Comparison of ENCODE assay signal across 8 cellular contexts in the genomic region with DNA sequence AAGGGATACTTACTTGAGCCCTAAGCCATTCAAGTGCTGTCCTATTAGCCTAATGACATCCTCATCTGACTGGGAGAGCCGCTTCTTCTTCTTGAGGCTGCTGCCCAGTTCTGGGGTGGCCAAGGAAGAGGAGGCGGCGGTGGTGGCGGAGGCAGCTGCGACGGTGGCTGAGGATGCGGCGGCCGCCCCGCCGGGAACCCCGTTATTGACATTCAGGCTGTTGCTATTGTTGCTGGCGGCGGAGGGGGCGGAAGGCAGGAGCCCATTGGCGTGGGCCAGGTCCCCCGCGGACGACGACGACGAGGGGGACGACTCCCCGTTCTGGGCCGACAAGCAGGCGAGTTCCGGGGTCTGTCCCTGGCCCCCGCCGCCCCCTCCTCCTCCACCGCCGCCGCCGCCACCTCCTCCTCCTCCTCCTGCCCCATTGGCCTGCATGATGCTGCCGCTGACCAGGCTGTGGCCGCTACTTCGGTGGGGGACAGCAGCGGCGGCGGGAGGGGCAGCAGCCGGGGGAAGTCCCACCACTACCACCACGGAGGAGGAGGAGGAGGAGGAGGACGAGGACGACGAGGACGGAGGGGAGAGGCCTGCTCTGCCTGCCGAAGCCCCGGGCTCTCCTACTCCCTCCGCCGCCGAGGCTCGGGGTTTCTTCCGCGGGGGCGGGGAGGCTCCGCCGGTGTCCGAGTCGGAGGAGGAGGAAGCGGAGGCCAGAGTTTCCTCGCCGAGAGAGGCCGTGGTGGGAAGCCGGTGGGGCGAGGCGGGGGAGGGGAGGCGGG. TPM values are rescaled to one million over a fixed set of nuclear protein-coding genes. Genes with fewer than 3 reads are reported as not detected.
DNase-seq lines count a peak whose midpoint lies in the region; ATAC-seq, FAIRE-seq and TF ChIP-seq lines count a peak whose summit lies in the region.

No MANE protein-coding gene starts in this region.

- no peak for TF ChIP-seq CTCF in K562 (IDR thresholded peaks at IDR 0.05 in 2 of 3, conservative IDR thresholded peaks at IDR 0.05 in 1 of 3; ENCODE audit: insufficient read depth in 2 of 3, low read depth in 1 of 3, low read length in 3 of 3)

- H3K9me1 ChIP-seq in K562 (ENCODE audit: control insufficient read depth, insufficient read depth, low read length), result no peaks in the 10 kb centered on the region

- H3K27ac ChIP-seq in K562 (ENCODE audit: extremely low read depth, low read depth, low read length), result peak overlapping the region; percentile 80
- H3K27ac ChIP-seq in iPS-18a (ENCODE audit: low read length), result no peak overlapping the region

- peak overlapping the region; percentile 96 for H3K4me2 ChIP-seq in K562 (ENCODE audit: insufficient read depth, low read length)

- CTCF ChIA-PET in T-cell (lab: Charles Lee), result interaction anchor here (1.0 to 2.2 kb wide), 3 partner anchors 23 kb away, joined by 3 to 14 read pairs (median 10); no protein-coding TSS in a partner anchor
- CTCF ChIA-PET in K562 (lab: Yijun Ruan, JAX; ENCODE audit: low intra/inter-chr PET ratio), result no interaction called here

- WGBS in K562 (ENCODE audit: insufficient coverage, low coverage, missing lambda C conversion rate), result under 1% methylated on average over 18 of the region's 66 CpGs

- in situ Hi-C loops in K562 (cut with MboI), result no loop called here

- H3K27me3 Mint-ChIP-seq in T-cell, result no peaks in the 10 kb centered on the region

- H3K4me1 ChIP-seq in K562 (replicated peaks in 1 of 2; ENCODE audit: control insufficient read depth in 2 of 2, insufficient read depth in 2 of 2, low read length in 2 of 2) (peaks cover 12 to 32% of the 10 kb centered on the region in 2 experiments), iPS-18a (ENCODE audit: control insufficient read depth, low read depth, low read length) (peaks cover 29% of the 10 kb centered on the region)

- H3K36me3 ChIP-seq in K562 (ENCODE audit: control insufficient read depth, insufficient read depth, low read length) (peaks cover 22% of the 10 kb centered on the region), iPS-18a (ENCODE audit: control insufficient read depth, low read depth, low read length) (peaks cover 37% of the 10 kb centered on the region)

- intact Hi-C loops in K562 (cut with micrococcal nuclease), result loop anchor here (2.0 kb wide), 1 partner anchor 23 kb away; no protein-coding TSS in a partner anchor

- H3K27ac Mint-ChIP-seq in T-cell, result peak overlapping the region; percentile 86 to 91

- ATAC-seq in HG02588 (IDR thresholded peaks at IDR 0.05; ENCODE audit: unreplicated experiment), result peak; percentile 11
- ATAC-seq in T-cell (replicated peaks in 1 of 4), result peak; percentile 7 to 22 (median 15)
- ATAC-seq in K562, result peak; percentile 28
- ATAC-seq in HG03108 (IDR thresholded peaks at IDR 0.05; ENCODE audit: unreplicated experiment), result no peak
- no peak for ATAC-seq in GM21786 (IDR thresholded peaks at IDR 0.05; ENCODE audit: unreplicated experiment)

- DNase-seq in AG08395 (ENCODE audit: low spot score), result peak; percentile 21
- peak; percentile 13 to 62 (median 46) for DNase-seq in T-cell
- DNase-seq in K562 (ENCODE audit: extremely low read depth in 1 of 4, low spot score in 3 of 4), result peak in 2 of 4 experiments; percentile 42 to 55
- DNase-seq in skeletal muscle cell (ENCODE audit: low read depth), result no peak

- H3K9ac ChIP-seq in K562 (ENCODE audit: insufficient read depth in 1 of 2, low read depth in 2 of 2, low read length in 2 of 2), result peak overlapping the region; percentile 68 to 97; a peak in 3 of 4 replicates
- peak overlapping the region; percentile 59 for H3K9ac ChIP-seq in iPS-18a (ENCODE audit: low read length)

- peaks cover 10% of the 10 kb centered on the region for H3K36me3 Mint-ChIP-seq in T-cell

- H2AFZ ChIP-seq in K562 (ENCODE audit: low read depth, low read length), result no peak overlapping the region

- peak overlapping the region; percentile 85 to 91 (median 89) for H3K4me3 Mint-ChIP-seq in T-cell

- H3K79me2 ChIP-seq in K562 (ENCODE audit: control insufficient read depth, insufficient read depth, low read length), result peaks cover 85% of the 10 kb centered on the region

- no peak for TF ChIP-seq EP300 in K562 (IDR thresholded peaks at IDR 0.05; ENCODE audit: low read length)

- H3K9me3 ChIP-seq in K562 (replicated peaks; ENCODE audit: control insufficient read depth, insufficient read depth, low read depth, low read length), result no peaks in the 10 kb centered on the region
- no peaks in the 10 kb centered on the region for H3K9me3 ChIP-seq in iPS-18a (ENCODE audit: control insufficient read depth, low read depth, low read length)

- H4K20me1 ChIP-seq in K562 (replicated peaks; ENCODE audit: control insufficient read depth, insufficient read depth, low read length), result peaks cover 17% of the 10 kb centered on the region

- H3K4me3 ChIP-seq in K562 (peak overlapping the region; percentile 77), iPS-18a (ENCODE audit: low read length) (peak overlapping the region; percentile 93), skeletal muscle cell (ENCODE audit: low read depth, low read length) (peak overlapping the region; percentile 81)

- no TSS peak for BruUV-seq in K562 (replicated peaks; lab: Mats Ljungman, UMichigan)

- H3K9me3 Mint-ChIP-seq in T-cell, result no peaks in the 10 kb centered on the region

- FAIRE-seq in K562 (lab: Jason Lieb, UNC), result no peak

- POLR2A ChIA-PET in T-cell (lab: Charles Lee), result interaction anchor here (0.5 to 1.4 kb wide), 9 partner anchors 17 to 1970 kb away, joined by 3 to 7 read pairs (median 3); partner anchors contain the start of gene FBXO28 (in 1 of the 2)
- POLR2A ChIA-PET in K562 (lab: Yijun Ruan, JAX), result interaction anchor here (0.5 to 4.4 kb wide), 9 partner anchors 9 to 219 kb away, joined by 3 to 45 read pairs (median 4); no protein-coding TSS in a partner anchor

- H3K4me1 Mint-ChIP-seq in T-cell, result peaks cover 63 to 68% (median 65%) of the 10 kb centered on the region in 3 donors

- H3K27me3 ChIP-seq in K562 (ENCODE audit: control insufficient read depth in 2 of 2, insufficient read depth in 2 of 2, low read length in 2 of 2) (no peaks in the 10 kb centered on the region), iPS-18a (ENCODE audit: control insufficient read depth, insufficient read depth, low read length) (no peaks in the 10 kb centered on the region)

- TF ChIP-seq POLR2A in K562 (conservative IDR thresholded peaks at IDR 0.05), result no peak

- TF ChIP-seq RAD21 in K562 (CRISPR knock-in tag; conservative IDR thresholded peaks at IDR 0.05 in 1 of 2, IDR thresholded peaks at IDR 0.05 in 1 of 2), result no peak

TF ChIP-seq in K562, 482 proteins besides CTCF, POLR2A, EP300 and RAD21 (continues in another document):
- 0 out of 2 replicates have a peak, but pooled peaks have one; percentile 18 for TF ChIP-seq OTX1 (CRISPR knock-in tag; IDR thresholded peaks at IDR 0.05)
- no peak for TF ChIP-seq RFX1 (IDR thresholded peaks at IDR 0.05)
- TF ChIP-seq SMARCA5 (IDR thresholded peaks at IDR 0.05), result no peak
- TF ChIP-seq TRIM24 (IDR thresholded peaks at IDR 0.05), result no peak
- peak; percentile 10; the same call in 1 of the 2 replicates for TF ChIP-seq POLR2AphosphoS2 (IDR thresholded peaks at IDR 0.05; ENCODE audit: low read length)
- TF ChIP-seq, protein P1, sequence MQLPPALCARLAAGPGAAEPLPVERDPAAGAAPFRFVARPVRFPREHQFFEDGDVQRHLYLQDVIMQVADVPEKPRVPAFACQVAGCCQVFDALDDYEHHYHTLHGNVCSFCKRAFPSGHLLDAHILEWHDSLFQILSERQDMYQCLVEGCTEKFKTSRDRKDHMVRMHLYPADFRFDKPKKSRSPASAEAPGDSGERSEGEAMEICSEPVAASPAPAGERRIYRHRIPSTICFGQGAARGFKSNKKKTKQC (CRISPR knock-in tag; IDR thresholded peaks at IDR 0.05), result peak; percentile 33; the same call in 1 of the 2 replicates
- no peak for TF ChIP-seq GABPA (tag; conservative IDR thresholded peaks at IDR 0.05; ENCODE audit: low read depth)
- no peak for TF ChIP-seq HNRNPK (IDR thresholded peaks at IDR 0.05; ENCODE audit: low read depth, low read length, poor library complexity, severe bottlenecking)
- no peak for TF ChIP-seq YY1 (IDR thresholded peaks at IDR 0.05; ENCODE audit: borderline replicate concordance in 1 of 3, control insufficient read depth in 1 of 3, extremely low read depth in 1 of 3, insufficient read depth in 3 of 3, insufficient read length in 1 of 3, insufficient replicate concordance in 2 of 3, low read depth in 1 of 3, low read length in 2 of 3)
- TF ChIP-seq, protein P2, sequence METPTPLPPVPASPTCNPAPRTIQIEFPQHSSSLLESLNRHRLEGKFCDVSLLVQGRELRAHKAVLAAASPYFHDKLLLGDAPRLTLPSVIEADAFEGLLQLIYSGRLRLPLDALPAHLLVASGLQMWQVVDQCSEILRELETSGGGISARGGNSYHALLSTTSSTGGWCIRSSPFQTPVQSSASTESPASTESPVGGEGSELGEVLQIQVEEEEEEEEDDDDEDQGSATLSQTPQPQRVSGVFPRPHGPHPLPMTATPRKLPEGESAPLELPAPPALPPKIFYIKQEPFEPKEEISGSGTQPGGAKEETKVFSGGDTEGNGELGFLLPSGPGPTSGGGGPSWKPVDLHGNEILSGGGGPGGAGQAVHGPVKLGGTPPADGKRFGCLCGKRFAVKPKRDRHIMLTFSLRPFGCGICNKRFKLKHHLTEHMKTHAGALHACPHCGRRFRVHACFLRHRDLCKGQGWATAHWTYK (CRISPR knock-in tag; IDR thresholded peaks at IDR 0.05), result 0 out of 2 replicates have a peak, but pooled peaks have one; percentile 41
- no peak for TF ChIP-seq XRCC4 (IDR thresholded peaks at IDR 0.05; ENCODE audit: extremely low read depth, insufficient read depth, insufficient read length)

RNA-seq across cellular contexts. Expression of gene WDR26, which starts 0.7 kb away (rescaled TPM):
- total RNA-seq in T-cell (100 to 1,000 TPM in 2 of 5 donors, 10 to 100 TPM in 3; 90.7 to 166 (median 96.3) TPM), K562 (2014; rRNA removed) (21.2 and 26.6 TPM in 2 replicates), K562 (2014; rRNA removed; fragmentation: Illumina TruSeq; extraction: Trizol) (39.8 and 41.0 TPM in 2 replicates), K562 (2015; rRNA removed; fragmentation: Illumina TruSeq; extraction: Trizol) (30.4 and 31.2 TPM in 2 replicates), K562 (2021) (54.6 and 66.0 TPM in 2 replicates)
- 190 and 413 TPM in 2 replicates for total RNA-seq in K562 (2011; cell fraction: chromatin; rRNA removed; ENCODE audit: low replicate concordance)
- total RNA-seq in K562 (2011; cell fraction: nucleolus; rRNA removed), result 79.0 and 101 TPM in 2 replicates
- total RNA-seq in K562 (2011; cell fraction: nucleoplasm; rRNA removed), result 192 and 302 TPM in 2 replicates
- polyA plus RNA-seq in K562 (2011; rRNA removed) (40.3 and 54.4 TPM in 2 replicates), K562 (2014; fragmentation: Illumina TruSeq; extraction: Trizol) (52.3 and 55.7 TPM in 2 replicates), K562 (2014; fragmentation: Nextera tagmentation; extraction: Ambion mirVana) (10 to 100 TPM; 11.5 to 14.3 TPM), K562 (2014; rRNA removed) (39.7 and 58.2 TPM in 2 replicates)
- polyA plus RNA-seq in K562 (2011; cell fraction: cytosol; rRNA removed), result 10.4 and 16.7 TPM in 2 replicates
- polyA plus RNA-seq in K562 (2011; cell fraction: nucleus; rRNA removed), result 86.9 and 97.7 TPM in 2 replicates
- 42.7 and 48.1 TPM in 2 replicates for polyA plus RNA-seq in K562 (2012)
- 88.0 and 101 TPM in 2 replicates for polyA minus RNA-seq in K562 (2011; rRNA and poly(A)+ RNA removed)
- polyA minus RNA-seq in K562 (2011; cell fraction: cytosol; rRNA and poly(A)+ RNA removed), result 50.0 and 56.2 TPM in 2 replicates
- 73.2 and 92.6 TPM in 2 replicates for polyA minus RNA-seq in K562 (2011; cell fraction: nucleus; rRNA and poly(A)+ RNA removed)

Comparison
In these comparisons a context has a peak if more than half of its experiments do, and no peak if none do; other contexts are left out.
1. ATAC-seq: peak in HG02588 (single experiment), T-cell (4 of 4) and K562 (single experiment); none in HG03108 (single experiment) and GM21786 (single experiment).
2. Peak in every context shown above with its lines, with median percentiles within 50 percentile points of each other: H3K4me3 ChIP-seq.